14 cellular contexts compared by ENCODE assay signal in genomic region chr4:67581208-67581857, GRCh38. TPM values are rescaled to one million over a fixed set of nuclear protein-coding genes. Genes with fewer than 3 reads are reported as not detected.
DNase-seq lines count a peak whose midpoint lies in the region; ATAC-seq, FAIRE-seq and TF ChIP-seq lines count a peak whose summit lies in the region.
"Had no signal": no experiment of that assay in that cellular context is flagged by ENCODE, and none has a peak within 500 bp of the region (broad histone marks: within the 10 kb centered on the region; RNA-seq: fewer than 3 reads in every experiment).

No MANE protein-coding gene starts in this region.

- peak overlapping the region in 3 of 4 donors; percentile 6 to 64 (median 40) for H3K4me3 Mint-ChIP-seq in CD4-positive, CD25-positive, alpha-beta regulatory T cell
- H3K4me3 Mint-ChIP-seq in activated CD8-positive, alpha-beta T cell treated with anti-CD3 and anti-CD28 coated beads for 36 hours: peak overlapping the region; percentile 20

- peaks cover 21% of the 10 kb centered on the region for H3K4me1 ChIP-seq in CD4-positive, CD25-positive, alpha-beta regulatory T cell (ENCODE audit: control insufficient read depth, insufficient read depth, low read length, poor library complexity, severe bottlenecking)
- H3K4me1 ChIP-seq in HepG2 (ENCODE audit: insufficient read depth, low read length): no peaks in the 10 kb centered on the region
- no peaks in the 10 kb centered on the region for H3K4me1 ChIP-seq in right lobe of liver

- no peak for TF ChIP-seq RAD21 in HepG2 (CRISPR knock-in tag; IDR thresholded peaks at IDR 0.05)

- intact Hi-C loops in activated CD8-positive, alpha-beta T cell treated with anti-CD3 and anti-CD28 coated beads for 36 hours (cut with micrococcal nuclease): loop anchor here (5.0 kb wide), 1 partner anchor 34 kb away; the partner anchor contains the start of gene CENPC
- intact Hi-C loops in HepG2 (cut with micrococcal nuclease; ENCODE audit: unreplicated experiment): no loop called here
- intact Hi-C loops in right lobe of liver (cut with DNase I): no loop called here

- BruUV-seq in HepG2 (replicated peaks; lab: Mats Ljungman, UMichigan): no TSS peak

- no peaks in the 10 kb centered on the region for H3K36me3 ChIP-seq in CD4-positive, CD25-positive, alpha-beta regulatory T cell (ENCODE audit: control insufficient read depth, insufficient read depth, low read length)
- H3K36me3 ChIP-seq in HepG2 (replicated peaks in 1 of 2; ENCODE audit: control insufficient read depth in 1 of 2, insufficient read depth in 2 of 2, low read length in 2 of 2): no peaks in the 10 kb centered on the region
- no peaks in the 10 kb centered on the region for H3K36me3 ChIP-seq in right lobe of liver

- no peak for TF ChIP-seq POLR2A in HepG2 (IDR thresholded peaks at IDR 0.05; ENCODE audit: insufficient read depth in 1 of 2, low read depth in 2 of 2, low read length in 2 of 2)
- no peak for TF ChIP-seq POLR2A in right lobe of liver (IDR thresholded peaks at IDR 0.05)

- H3K36me3 Mint-ChIP-seq in CD4-positive, CD25-positive, alpha-beta regulatory T cell: no peaks in the 10 kb centered on the region
- H3K36me3 Mint-ChIP-seq in activated CD8-positive, alpha-beta T cell treated with anti-CD3 and anti-CD28 coated beads for 36 hours (ENCODE audit: low read depth): peaks cover 3% of the 10 kb centered on the region

- TF ChIP-seq EP300 in HepG2 (IDR thresholded peaks at IDR 0.05; ENCODE audit: low read depth in 2 of 2, low read length in 2 of 2) (no peak), HepG2 (CRISPR knock-in tag; IDR thresholded peaks at IDR 0.05; ENCODE audit: borderline replicate concordance) (no peak)

- H3K9ac ChIP-seq in HepG2 (ENCODE audit: insufficient read depth, low read depth, low read length): no peak overlapping the region

- no peaks in the 10 kb centered on the region for H4K20me1 ChIP-seq in HepG2 (ENCODE audit: insufficient read depth, low read length)

- peak overlapping the region; percentile 12 to 44 (median 28) for H3K27ac Mint-ChIP-seq in CD4-positive, CD25-positive, alpha-beta regulatory T cell
- peak overlapping the region; percentile 80 for H3K27ac Mint-ChIP-seq in activated CD8-positive, alpha-beta T cell treated with anti-CD3 and anti-CD28 coated beads for 36 hours

- no peaks in the 10 kb centered on the region for H3K9me3 ChIP-seq in CD4-positive, CD25-positive, alpha-beta regulatory T cell (ENCODE audit: control insufficient read depth in 2 of 2, low read length in 2 of 2)
- H3K9me3 ChIP-seq in HepG2 (ENCODE audit: low read length): no peaks in the 10 kb centered on the region
- no peaks in the 10 kb centered on the region for H3K9me3 ChIP-seq in right lobe of liver

- no peak overlapping the region for H3K27ac ChIP-seq in CD4-positive, CD25-positive, alpha-beta regulatory T cell (ENCODE audit: insufficient read depth, low read length, poor library complexity, severe bottlenecking)
- H3K27ac ChIP-seq in HepG2 (ENCODE audit: extremely low read length, insufficient read depth, low read length) (no peak overlapping the region), right lobe of liver (no peak overlapping the region)
- H3K27ac ChIP-seq: epithelial cell of prostate had no signal

- H2AFZ ChIP-seq in HepG2 (ENCODE audit: low read length): no peak overlapping the region

- no peaks in the 10 kb centered on the region for H3K27me3 ChIP-seq in CD4-positive, CD25-positive, alpha-beta regulatory T cell (ENCODE audit: control insufficient read depth, insufficient read depth, low read length)
- H3K27me3 ChIP-seq in HepG2 (ENCODE audit: control insufficient read depth in 1 of 2, insufficient read depth in 2 of 2, low read length in 2 of 2): no peaks in the 10 kb centered on the region
- H3K27me3 ChIP-seq in right lobe of liver: no peaks in the 10 kb centered on the region

- 39% methylated on average over 8 of the region's 8 CpGs for WGBS in HepG2 (ENCODE audit: low lambda C conversion rate)
- WGBS in right lobe of liver (ENCODE audit: insufficient coverage, low coverage, low lambda C conversion rate, missing lambda C conversion rate): 55% methylated on average over 8 of the region's 8 CpGs

- FAIRE-seq in HepG2 (lab: Jason Lieb, UNC): no peak
- FAIRE-seq: urothelium cell line had no signal

- no peaks in the 10 kb centered on the region for H3K27me3 Mint-ChIP-seq in CD4-positive, CD25-positive, alpha-beta regulatory T cell
- no peaks in the 10 kb centered on the region for H3K27me3 Mint-ChIP-seq in activated CD8-positive, alpha-beta T cell treated with anti-CD3 and anti-CD28 coated beads for 36 hours

- H3K79me2 ChIP-seq in HepG2 (ENCODE audit: insufficient read depth, low read length): no peaks in the 10 kb centered on the region

- CTCF ChIA-PET in activated CD8-positive, alpha-beta T cell treated with anti-CD3 and anti-CD28 coated beads for 36 hours (lab: Charles Lee): interaction anchor here (1.1 to 1.3 kb wide), 5 partner anchors 10 to 25 kb away, joined by 3 to 4 read pairs (median 3); no protein-coding TSS in a partner anchor
- CTCF ChIA-PET in HepG2 (lab: Yijun Ruan, JAX; ENCODE audit: low intra/inter-chr PET ratio, low total read pairs): no interaction called here

- no peak overlapping the region for H3K4me2 ChIP-seq in HepG2 (ENCODE audit: low read depth, low read length)

- H3K4me1 Mint-ChIP-seq in CD4-positive, CD25-positive, alpha-beta regulatory T cell: peaks cover 15 to 36% (median 23%) of the 10 kb centered on the region in 4 donors
- H3K4me1 Mint-ChIP-seq in activated CD8-positive, alpha-beta T cell treated with anti-CD3 and anti-CD28 coated beads for 36 hours (ENCODE audit: low read depth): peaks cover 20% of the 10 kb centered on the region

- POLR2A ChIA-PET in activated CD8-positive, alpha-beta T cell treated with anti-CD3 and anti-CD28 coated beads for 36 hours (lab: Charles Lee): no interaction called here
- POLR2A ChIA-PET in HepG2 (lab: Yijun Ruan, JAX): no interaction called here

- peak overlapping the region; percentile 5 for H3K4me3 ChIP-seq in CD4-positive, CD25-positive, alpha-beta regulatory T cell (ENCODE audit: low read depth, low read length)
- H3K4me3 ChIP-seq in HepG2 (replicated peaks in 1 of 3; ENCODE audit: insufficient read depth in 1 of 3, low read depth in 2 of 3, low read length in 3 of 3): no peak overlapping the region
- no peak overlapping the region for H3K4me3 ChIP-seq in right lobe of liver

- peaks cover 0 to 2% (median 0%) of the 10 kb centered on the region in 7 donors for H3K9me3 Mint-ChIP-seq in CD4-positive, CD25-positive, alpha-beta regulatory T cell
- peaks cover 5% of the 10 kb centered on the region for H3K9me3 Mint-ChIP-seq in activated CD8-positive, alpha-beta T cell treated with anti-CD3 and anti-CD28 coated beads for 36 hours

- in situ Hi-C loops in HepG2 (cut with HindIII; ENCODE audit: extremely low pct_ligation_motif_present, low pct_unique_long_range_greater_than_20kb): no loop called here

- DNase-seq in CD4-positive, CD25-positive, alpha-beta regulatory T cell: peak in 2 of 3 donors; percentile 37 to 61
- peak; percentile 28 for DNase-seq in activated CD8-positive, alpha-beta T cell treated with anti-CD3 and anti-CD28 coated beads for 36 hours
- DNase-seq in HepG2 (ENCODE audit: low spot score) (no peak), right lobe of liver (no peak), globus pallidus (ENCODE audit: low spot score) (no peak), NCI-H2107 treated with DMSO at 0.1 percent for 48 hours (lab: John Stamatoyannopoulos, UW; ENCODE audit: unreplicated experiment) (no peak)
- DNase-seq: Calu3, mesendoderm, NCI-H1048 had no signal

- ATAC-seq in CD4-positive, CD25-positive, alpha-beta regulatory T cell (ENCODE audit: low read depth in 2 of 2): peak; percentile 57 to 64
- ATAC-seq in GM18907 (IDR thresholded peaks at IDR 0.05; ENCODE audit: unreplicated experiment) (peak; percentile 66), HG02973 (IDR thresholded peaks at IDR 0.05; ENCODE audit: unreplicated experiment) (peak; percentile 49), HepG2 (no peak), right lobe of liver (no peak)
- peak; percentile 81 for ATAC-seq in activated CD8-positive, alpha-beta T cell treated with anti-CD3 and anti-CD28 coated beads for 36 hours
- ATAC-seq: HCT116 had no signal

- no peak for TF ChIP-seq CTCF in activated CD8-positive, alpha-beta T cell treated with anti-CD3 and anti-CD28 coated beads for 36 hours (IDR thresholded peaks at IDR 0.05)
- TF ChIP-seq CTCF in HepG2 (CRISPR knock-in tag; IDR thresholded peaks at IDR 0.05) (no peak), right lobe of liver (IDR thresholded peaks at IDR 0.05) (no peak)

RNA-seq across cellular contexts. Expression of gene STAP1, which starts 22.8 kb away (rescaled TPM):
- 0.99 TPM for total RNA-seq in CD4-positive, CD25-positive, alpha-beta regulatory T cell
- polyA plus RNA-seq in CD4-positive, CD25-positive, alpha-beta regulatory T cell: 1 to 10 TPM; 1.1 to 2.9 (median 1.5) TPM
- 1 to 10 TPM; 3.0 TPM for total RNA-seq in activated CD8-positive, alpha-beta T cell treated with anti-CD3 and anti-CD28 coated beads for 36 hours
- total RNA-seq in HepG2 (2016; rRNA removed; fragmentation: Illumina TruSeq; extraction: Trizol): not detected in 2 replicates
- not detected in 2 replicates for total RNA-seq in HepG2 (2016; cell fraction: cytosol; rRNA removed; fragmentation: Illumina TruSeq; extraction: Trizol; ENCODE audit: low read depth)
- not detected in 2 replicates for total RNA-seq in HepG2 (2016; cell fraction: insoluble cytoplasmic fraction; rRNA removed; fragmentation: Illumina TruSeq; extraction: Trizol)
- not detected in 2 replicates for total RNA-seq in HepG2 (2016; cell fraction: membrane; rRNA removed; fragmentation: Illumina TruSeq; extraction: Trizol)
- not detected in 2 replicates for total RNA-seq in HepG2 (2016; cell fraction: nucleus; rRNA removed; fragmentation: Illumina TruSeq; extraction: Trizol)
- not detected in 2 replicates for polyA plus RNA-seq in HepG2 (2011; rRNA removed)
- not detected in 2 replicates for polyA plus RNA-seq in HepG2 (2011; cell fraction: cytosol; rRNA removed)
- not detected in 2 replicates for polyA plus RNA-seq in HepG2 (2011; cell fraction: nucleus; rRNA removed)
- polyA plus RNA-seq in HepG2 (2012): not detected in 2 replicates
- polyA plus RNA-seq in HepG2 (2016; cell fraction: cytosol; fragmentation: Illumina TruSeq; extraction: Trizol; ENCODE audit: low read depth): not detected in 2 replicates
- not detected in 2 replicates for polyA plus RNA-seq in HepG2 (2016; cell fraction: insoluble cytoplasmic fraction; fragmentation: Illumina TruSeq; extraction: Trizol; ENCODE audit: low read depth)
- polyA plus RNA-seq in HepG2 (2016; cell fraction: membrane; fragmentation: Illumina TruSeq; extraction: Trizol; ENCODE audit: low read depth): not detected in 2 replicates
- polyA plus RNA-seq in HepG2 (2016; cell fraction: nucleus; fragmentation: Illumina TruSeq; extraction: Trizol; ENCODE audit: insufficient read depth, low read depth): not detected in 2 replicates
- not detected in 2 replicates for polyA minus RNA-seq in HepG2 (2011; rRNA and poly(A)+ RNA removed; ENCODE audit: low replicate concordance)
- polyA minus RNA-seq in HepG2 (2011; cell fraction: cytosol; rRNA and poly(A)+ RNA removed): not detected in 2 replicates
- not detected in 2 replicates for polyA minus RNA-seq in HepG2 (2011; cell fraction: nucleus; rRNA and poly(A)+ RNA removed)
- not detected for total RNA-seq in right lobe of liver
- total RNA-seq: Calu3 had no signal

RNA-seq across cellular contexts. Expression of gene CENPC, which starts 36.0 kb away (rescaled TPM):
- total RNA-seq in CD4-positive, CD25-positive, alpha-beta regulatory T cell: 90.8 TPM
- 10 to 100 TPM; 17.0 to 19.0 (median 18.4) TPM for polyA plus RNA-seq in CD4-positive, CD25-positive, alpha-beta regulatory T cell
- 10 to 100 TPM; 29.1 to 32.0 TPM for total RNA-seq in activated CD8-positive, alpha-beta T cell treated with anti-CD3 and anti-CD28 coated beads for 36 hours
- total RNA-seq in HepG2 (2016; rRNA removed; fragmentation: Illumina TruSeq; extraction: Trizol): 15.7 and 16.4 TPM in 2 replicates
- total RNA-seq in HepG2 (2016; cell fraction: cytosol; rRNA removed; fragmentation: Illumina TruSeq; extraction: Trizol; ENCODE audit: low read depth): 4.8 and 7.5 TPM in 2 replicates
- total RNA-seq in HepG2 (2016; cell fraction: insoluble cytoplasmic fraction; rRNA removed; fragmentation: Illumina TruSeq; extraction: Trizol): 16.0 and 16.4 TPM in 2 replicates
- 4.0 and 4.5 TPM in 2 replicates for total RNA-seq in HepG2 (2016; cell fraction: membrane; rRNA removed; fragmentation: Illumina TruSeq; extraction: Trizol)
- total RNA-seq in HepG2 (2016; cell fraction: nucleus; rRNA removed; fragmentation: Illumina TruSeq; extraction: Trizol): 37.5 and 45.8 TPM in 2 replicates
- polyA plus RNA-seq in HepG2 (2011; rRNA removed): 3.3 and 4.7 TPM in 2 replicates
- polyA plus RNA-seq in HepG2 (2011; cell fraction: cytosol; rRNA removed): 1.1 and 1.3 TPM in 2 replicates
- 5.6 and 6.0 TPM in 2 replicates for polyA plus RNA-seq in HepG2 (2011; cell fraction: nucleus; rRNA removed)
- polyA plus RNA-seq in HepG2 (2012): 3.2 and 6.3 TPM in 2 replicates
- polyA plus RNA-seq in HepG2 (2016; cell fraction: cytosol; fragmentation: Illumina TruSeq; extraction: Trizol; ENCODE audit: low read depth): 0.22 and 0.40 TPM in 2 replicates
- 10.2 and 10.9 TPM in 2 replicates for polyA plus RNA-seq in HepG2 (2016; cell fraction: insoluble cytoplasmic fraction; fragmentation: Illumina TruSeq; extraction: Trizol; ENCODE audit: low read depth)
- 0.55 and 0.59 TPM in 2 replicates for polyA plus RNA-seq in HepG2 (2016; cell fraction: membrane; fragmentation: Illumina TruSeq; extraction: Trizol; ENCODE audit: low read depth)
- polyA plus RNA-seq in HepG2 (2016; cell fraction: nucleus; fragmentation: Illumina TruSeq; extraction: Trizol; ENCODE audit: insufficient read depth, low read depth): 19.2 and 19.7 TPM in 2 replicates
- polyA minus RNA-seq in HepG2 (2011; rRNA and poly(A)+ RNA removed; ENCODE audit: low replicate concordance): 4.4 and 6.1 TPM in 2 replicates
- polyA minus RNA-seq in HepG2 (2011; cell fraction: cytosol; rRNA and poly(A)+ RNA removed): 3.5 and 3.8 TPM in 2 replicates
- 60.2 and 78.0 TPM in 2 replicates for polyA minus RNA-seq in HepG2 (2011; cell fraction: nucleus; rRNA and poly(A)+ RNA removed)
- 10 to 100 TPM in 1 of 6 experiments, 1 to 10 TPM in 5; 4.3 to 10.4 (median 6.8) TPM for total RNA-seq in right lobe of liver

Comparison
In these comparisons a context has a peak if more than half of its experiments do, and no peak if none do; other contexts are left out.
1. ATAC-seq: peak in CD4-positive, CD25-positive, alpha-beta regulatory T cell (2 of 2), GM18907 (single experiment), HG02973 (single experiment) and activated CD8-positive, alpha-beta T cell treated with anti-CD3 and anti-CD28 coated beads for 36 hours (single experiment); none in HepG2 (single experiment) and right lobe of liver (0 of 4).
2. DNase-seq: peak in CD4-positive, CD25-positive, alpha-beta regulatory T cell (2 of 3) and activated CD8-positive, alpha-beta T cell treated with anti-CD3 and anti-CD28 coated beads for 36 hours (single experiment); none in HepG2 (single experiment), right lobe of liver (0 of 3), globus pallidus (single experiment) and NCI-H2107 treated with DMSO at 0.1 percent for 48 hours (single experiment).